39 cellular contexts compared by ENCODE assay signal in the genomic region with DNA sequence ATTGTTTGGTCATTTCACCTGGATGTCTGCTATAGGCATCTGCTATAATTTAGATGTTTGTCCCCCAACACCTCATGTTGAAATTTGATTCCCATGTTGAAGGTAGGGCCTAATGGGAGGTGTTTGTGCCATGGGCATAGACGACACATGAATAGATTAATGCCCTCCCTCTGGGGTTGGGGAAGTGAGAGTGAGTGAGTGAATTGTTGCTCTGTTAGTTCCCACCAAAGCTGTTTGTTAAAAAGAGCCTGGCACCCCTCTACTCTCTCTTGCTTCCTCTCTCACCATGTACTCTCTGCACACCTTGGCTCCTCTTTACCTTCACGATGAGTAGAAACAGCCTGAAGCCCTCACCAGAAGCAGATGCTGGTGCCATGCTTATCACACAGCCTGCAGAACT. TPM values are rescaled to one million over a fixed set of nuclear protein-coding genes. Genes with fewer than 3 reads are reported as not detected.
"Had no signal": no experiment of that assay in that cellular context is flagged by ENCODE, and none has a peak within 500 bp of the region (broad histone marks: within the 10 kb centered on the region; RNA-seq: fewer than 3 reads in every experiment).

No MANE protein-coding gene starts in this region.

- H3K4me3 ChIP-seq: adrenal gland, body of pancreas, gastroesophageal sphincter, heart right ventricle had no signal

- ATAC-seq: activated CD8-positive, alpha-beta memory T cell treated with anti-CD3 and anti-CD28 coated beads, Interleukin-2, amount 10 ng/mL, durations not matched to agents 7 days and 5 days; activated CD8-positive, alpha-beta T cell treated with anti-CD3 and anti-CD28 coated beads, Interleukin-2, amount 10 ng/mL, durations not matched to agents 7 days and 5 days; activated naive CD8-positive, alpha-beta T cell treated with anti-CD3 and anti-CD28 coated beads, Interleukin-2, amount 50 U/mL, for 24 hours; body of pancreas; effector memory CD8-positive, alpha-beta T cell; esophagus mucosa; gastroesophageal sphincter; heart right ventricle; WTC11 had no signal

- H3K9me3 ChIP-seq: adrenal gland, body of pancreas, gastroesophageal sphincter, heart right ventricle had no signal

- H3K4me1 ChIP-seq: adrenal gland, body of pancreas, gastroesophageal sphincter, heart right ventricle had no signal

- H3K36me3 ChIP-seq: adrenal gland, gastroesophageal sphincter, heart right ventricle had no signal

- H3K27me3 ChIP-seq: adrenal gland, body of pancreas, gastroesophageal sphincter had no signal

- H3K27ac ChIP-seq: adrenal gland, body of pancreas, epithelial cell of prostate, gastroesophageal sphincter, heart right ventricle, VCaP had no signal

- FAIRE-seq: colon, TTC549 had no signal

- DNase-seq: activated CD4-positive, alpha-beta T cell treated with anti-CD3 and anti-CD28 coated beads for 48 hours; activated CD4-positive, alpha-beta T cell treated with anti-CD3 and anti-CD28 coated beads, Interleukin-2, amount 50 U/mL, for 1 hour; activated CD4-positive, alpha-beta T cell treated with anti-CD3 and anti-CD28 coated beads, Interleukin-2, amount 50 U/mL, for 48 hours; activated CD8-positive, alpha-beta memory T cell treated with anti-CD3 and anti-CD28 coated beads, Interleukin-2, amount 10 ng/mL, durations not matched to agents 7 days and 5 days; activated CD8-positive, alpha-beta memory T cell treated with anti-CD3 and anti-CD28 coated beads, Interleukin-2, amount 50 U/mL, for 4 hours; activated CD8-positive, alpha-beta T cell treated with anti-CD3 and anti-CD28 coated beads, Interleukin-2, amount 10 ng/mL, durations not matched to agents 7 days and 5 days; activated effector memory CD4-positive, alpha-beta T cell treated with anti-CD3 and anti-CD28 coated beads, Interleukin-2, amount 50 U/mL, for 16 hours; activated naive CD4-positive, alpha-beta T cell treated with anti-CD3 and anti-CD28 coated beads for 36 hours; activated naive CD8-positive, alpha-beta T cell treated with anti-CD3 and anti-CD28 coated beads for 36 hours; activated naive CD8-positive, alpha-beta T cell treated with anti-CD3 and anti-CD28 coated beads, Interleukin-2, amount 50 U/mL, for 24 hours; activated T-cell treated with anti-CD3 and anti-CD28 coated beads, Interleukin-2, amount 50 U/mL, for 1 hour; activated T-cell treated with anti-CD3 and anti-CD28 coated beads, Interleukin-2, amount 50 U/mL, for 48 hours; adrenal gland; amygdala; aorta; body of pancreas; caudate nucleus; cortex of kidney; dermis blood vessel endothelial cell; effector CD4-positive, alpha-beta T cell; effector memory CD8-positive, alpha-beta T cell; foreskin melanocyte; heart right ventricle; T-helper 2 cell had no signal

RNA-seq across cellular contexts. Expression of a gene that starts 42.6 kb away (rescaled TPM):
- total RNA-seq: activated CD8-positive, alpha-beta memory T cell treated with anti-CD3 and anti-CD28 coated beads for 36 hours; activated CD8-positive, alpha-beta memory T cell treated with anti-CD3 and anti-CD28 coated beads, Interleukin-2, amount 10 ng/mL, durations not matched to agents 7 days and 5 days; activated CD8-positive, alpha-beta T cell treated with anti-CD3 and anti-CD28 coated beads, Interleukin-2, amount 10 ng/mL, durations not matched to agents 7 days and 5 days; activated naive CD4-positive, alpha-beta T cell treated with anti-CD3 and anti-CD28 coated beads for 36 hours; activated naive CD8-positive, alpha-beta T cell treated with anti-CD3 and anti-CD28 coated beads for 36 hours; activated T-helper 1 cell treated with anti-CD3 and anti-CD28 coated beads, Interleukin-12 subunit alpha, Interleukin-12 subunit beta, Interleukin-2, Interleukin-4 antibody, amounts not matched to agents 30 ng/mL and 10 ng/mL and 1 ng/mL, durations not matched to agents 14 hours and 24 hours and 36 hours; activated T-helper 2 cell treated with anti-CD3 and anti-CD28 coated beads, Interferon-gamma antibody, Interleukin-2, Interleukin-4, amounts not matched to agents 10 μg/mL and 5 μg/mL and 100 μg/mL, durations not matched to agents 14 hours and 24 hours and 36 hours; adrenal gland; aorta; body of pancreas; chondrocyte; dermis blood vessel endothelial cell; esophagus mucosa; fibroblast of lung; fibroblast of villous mesenchyme; gastroesophageal sphincter; glomerular endothelial cell; heart right ventricle; T-helper 1 cell treated with Interleukin-12 subunit alpha and Interleukin-12 subunit beta and Interleukin-4 antibody, amounts not matched to agents 30 ng/mL and 1 ng/mL, for 36 hours; WTC11 had no signal
- polyA plus RNA-seq: adrenal gland, aorta, fibroblast of lung, heart right ventricle had no signal
